Comparison of ENCODE assay signal across 10 cellular contexts in the genomic region with DNA sequence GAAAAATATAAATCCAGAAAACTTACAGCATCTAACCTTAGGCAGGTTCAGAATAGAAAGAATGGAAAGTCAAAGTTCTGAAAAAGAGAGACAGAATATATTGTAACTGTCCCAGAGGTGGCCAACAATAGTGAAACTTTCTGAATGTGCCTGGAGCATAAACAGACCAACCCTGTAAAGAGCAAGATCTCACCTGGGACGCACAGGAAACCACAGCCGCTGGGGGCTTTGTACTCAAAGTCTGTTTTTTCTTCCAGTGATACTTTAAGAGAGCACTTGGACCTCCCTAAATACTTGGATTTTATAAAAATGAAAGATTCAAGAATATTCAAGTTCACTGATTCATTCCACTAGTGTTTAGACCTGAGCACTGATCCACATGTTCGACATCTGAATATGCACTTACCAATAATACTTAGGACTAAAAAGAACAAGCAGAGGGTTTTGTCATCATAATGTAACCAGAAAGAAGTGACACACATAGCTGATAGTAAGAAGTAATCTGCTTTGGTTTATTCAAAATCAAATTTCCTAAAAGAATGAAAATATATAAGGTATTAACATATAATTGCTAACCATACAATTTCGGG. TPM values are rescaled to one million over a fixed set of nuclear protein-coding genes. Genes with fewer than 3 reads are reported as not detected.
DNase-seq lines count a peak whose midpoint lies in the region; ATAC-seq, FAIRE-seq and TF ChIP-seq lines count a peak whose summit lies in the region.
"Had no signal": no experiment of that assay in that cellular context is flagged by ENCODE, and none has a peak within 500 bp of the region (broad histone marks: within the 10 kb centered on the region; RNA-seq: fewer than 3 reads in every experiment).

No MANE protein-coding gene starts in this region.

- H3K4me3 Mint-ChIP-seq in CD4-positive, alpha-beta T cell, result peak overlapping the region; percentile 54
- H3K4me3 Mint-ChIP-seq in activated T-cell treated with anti-CD3 and anti-CD28 coated beads, Interleukin-2, amount 50 U/mL, for 72 hours, result peak overlapping the region; percentile 57 to 84

- H3K36me3 ChIP-seq in HAP-1 (replicated peaks), result no peaks in the 10 kb centered on the region

- H3K9me3 ChIP-seq in CD4-positive, alpha-beta T cell (ENCODE audit: control insufficient read depth, low read length), result no peaks in the 10 kb centered on the region
- no peaks in the 10 kb centered on the region for H3K9me3 ChIP-seq in HAP-1

- H3K27ac ChIP-seq in CD4-positive, alpha-beta T cell (ENCODE audit: low read depth, low read length), result no peak overlapping the region

- POLR2A ChIA-PET in CD4-positive, alpha-beta T cell (lab: Charles Lee), result interaction anchor here (1.6 to 1.8 kb wide), 2 partner anchors 33 to 35 kb away, joined by 5 to 6 read pairs; partner anchors contain the start of gene ARAP2

- peak overlapping the region; percentile 78 for H3K27ac Mint-ChIP-seq in CD4-positive, alpha-beta T cell
- H3K27ac Mint-ChIP-seq in activated T-cell treated with anti-CD3 and anti-CD28 coated beads, Interleukin-2, amount 50 U/mL, for 72 hours, result peak overlapping the region; percentile 73

- DNase-seq in CD4-positive, alpha-beta T cell, result peak in 4 of 10 experiments; percentile 2 to 23 (median 21)
- DNase-seq in GM19239 (ENCODE audit: insufficient read length, low spot score) (no peak), OCI-M1 (lab: John Stamatoyannopoulos, UW) (no peak), kidney tubule cell (ENCODE audit: low spot score) (no peak), NCI-H146 treated with DMSO at 0.1 percent for 48 hours (lab: John Stamatoyannopoulos, UW; ENCODE audit: unreplicated experiment) (no peak), HAP-1 (ENCODE audit: low spot score in 2 of 2) (no peak)
- DNase-seq in activated T-cell treated with anti-CD3 and anti-CD28 coated beads, Interleukin-2, amount 50 U/mL, for 72 hours, result peak; percentile 29 to 34

- intact Hi-C loops in CD4-positive, alpha-beta T cell (cut with DNase I, micrococcal nuclease), result loop anchor here (5.0 kb wide), 1 partner anchor 33 kb away; the partner anchor contains the start of gene ARAP2 (in 2 of the 2)

- H3K4me1 Mint-ChIP-seq in CD4-positive, alpha-beta T cell (ENCODE audit: low read depth), result peaks cover 67% of the 10 kb centered on the region
- H3K4me1 Mint-ChIP-seq in activated T-cell treated with anti-CD3 and anti-CD28 coated beads, Interleukin-2, amount 50 U/mL, for 72 hours (ENCODE audit: low read depth), result peaks cover 63% of the 10 kb centered on the region

- H3K4me3 ChIP-seq in HAP-1, result no peak overlapping the region
- H3K4me3 ChIP-seq: K562 had no signal

- H3K36me3 Mint-ChIP-seq in CD4-positive, alpha-beta T cell (ENCODE audit: low read depth), result peaks cover 75% of the 10 kb centered on the region
- peaks cover 7 to 47% of the 10 kb centered on the region in 2 donors for H3K36me3 Mint-ChIP-seq in activated T-cell treated with anti-CD3 and anti-CD28 coated beads, Interleukin-2, amount 50 U/mL, for 72 hours (ENCODE audit: insufficient read depth in 2 of 2)

- no peaks in the 10 kb centered on the region for H3K27me3 Mint-ChIP-seq in CD4-positive, alpha-beta T cell
- H3K27me3 Mint-ChIP-seq in activated T-cell treated with anti-CD3 and anti-CD28 coated beads, Interleukin-2, amount 50 U/mL, for 72 hours (ENCODE audit: low read depth), result no peaks in the 10 kb centered on the region

- ATAC-seq in CD4-positive, alpha-beta T cell (ENCODE audit: poor library complexity), result peak; percentile 81
- ATAC-seq in HG03045 (IDR thresholded peaks at IDR 0.05; ENCODE audit: unreplicated experiment), result peak; percentile 75
- ATAC-seq in activated T-cell treated with anti-CD3 and anti-CD28 coated beads, Interleukin-2, amount 50 U/mL, for 72 hours (replicated peaks in 1 of 2), result peak; percentile 68 to 76
- ATAC-seq: K562 had no signal

- in situ Hi-C loops in HAP-1 (cut with MboI; ENCODE audit: low sequenced_read_pairs), result no loop called here

- no peaks in the 10 kb centered on the region for H3K9me3 Mint-ChIP-seq in CD4-positive, alpha-beta T cell
- H3K9me3 Mint-ChIP-seq in activated T-cell treated with anti-CD3 and anti-CD28 coated beads, Interleukin-2, amount 50 U/mL, for 72 hours, result no peaks in the 10 kb centered on the region

- H3K27me3 ChIP-seq in CD4-positive, alpha-beta T cell (ENCODE audit: control insufficient read depth, insufficient read depth, low read length), result no peaks in the 10 kb centered on the region
- no peaks in the 10 kb centered on the region for H3K27me3 ChIP-seq in HAP-1 (ENCODE audit: low read depth)

- FAIRE-seq in GM19239 (lab: Jason Lieb, UNC), result peak; percentile 71
- FAIRE-seq: K562 had no signal

- no peak for TF ChIP-seq CTCF in CD4-positive, alpha-beta T cell (IDR thresholded peaks at IDR 0.05)

- CTCF ChIA-PET in CD4-positive, alpha-beta T cell (lab: Charles Lee), result no interaction called here

- peaks cover 12% of the 10 kb centered on the region for H3K4me1 ChIP-seq in HAP-1

RNA-seq across cellular contexts. Expression of gene ARAP2, which starts 35.3 kb away (rescaled TPM):
- total RNA-seq in CD4-positive, alpha-beta T cell, result 10 to 100 TPM; 54.3 to 63.4 TPM
- total RNA-seq in activated T-cell treated with anti-CD3 and anti-CD28 coated beads, Interleukin-2, amount 50 U/mL, for 72 hours, result 10 to 100 TPM; 70.8 to 96.5 TPM
- total RNA-seq: endothelial cell of umbilical vein had no signal

Comparison
In these comparisons a context has a peak if more than half of its experiments do, and no peak if none do; other contexts are left out.
1. DNase-seq: peak in activated T-cell treated with anti-CD3 and anti-CD28 coated beads, Interleukin-2, amount 50 U/mL, for 72 hours (2 of 2); none in GM19239 (single experiment), OCI-M1 (single experiment), kidney tubule cell (single experiment), NCI-H146 treated with DMSO at 0.1 percent for 48 hours (single experiment) and HAP-1 (0 of 2).
2. Peak in every context shown above with its lines, with median percentiles within 50 percentile points of each other: ATAC-seq.